10 cellular contexts compared by ENCODE assay signal in genomic region chr21:41769106-41769505, GRCh38. TPM values are rescaled to one million over a fixed set of nuclear protein-coding genes. Genes with fewer than 3 reads are reported as not detected.
DNase-seq lines count a peak whose midpoint lies in the region; ATAC-seq and TF ChIP-seq lines count a peak whose summit lies in the region.
"Had no signal": no experiment of that assay in that cellular context is flagged by ENCODE, and none has a peak within 500 bp of the region (broad histone marks: within the 10 kb centered on the region; RNA-seq: fewer than 3 reads in every experiment).

No MANE protein-coding gene starts in this region.

- no peak for TF ChIP-seq CTCF in GM10248 (IDR thresholded peaks at IDR 0.05; ENCODE audit: control extremely low read depth, extremely low read depth, low read depth, missing control alignments)

- POLR2A ChIA-PET in activated CD8-positive, alpha-beta T cell treated with anti-CD3 and anti-CD28 coated beads, Interleukin-2, amount 10 ng/mL, durations not matched to agents 7 days and 5 days (lab: Charles Lee) = no interaction called here
- POLR2A ChIA-PET in GM10248 (lab: Yijun Ruan, JAX) = interaction anchor here (0.5 kb wide), 1 partner anchor 110 kb away, joined by 4 read pairs; the partner anchor contains the start of gene PRDM15

- peaks cover 72% of the 10 kb centered on the region for H3K27me3 Mint-ChIP-seq in T-helper 2 cell treated with Interferon-gamma antibody and Interleukin-4, amounts not matched to agents 5 μg/mL and 100 μg/mL, for 36 hours (ENCODE audit: low read depth)
- peaks cover 61% of the 10 kb centered on the region for H3K27me3 Mint-ChIP-seq in activated CD8-positive, alpha-beta T cell treated with anti-CD3 and anti-CD28 coated beads, Interleukin-2, amount 10 ng/mL, durations not matched to agents 7 days and 5 days (ENCODE audit: low read depth)
- H3K27me3 Mint-ChIP-seq in stimulated activated naive CD8-positive, alpha-beta T cell treated with anti-CD3 and anti-CD28 coated beads, Interleukin-15, amount 100 ng/mL, for 72 hours = peaks cover 91% of the 10 kb centered on the region

- no peak overlapping the region for H3K27ac Mint-ChIP-seq in T-helper 2 cell treated with Interferon-gamma antibody and Interleukin-4, amounts not matched to agents 5 μg/mL and 100 μg/mL, for 36 hours
- no peak overlapping the region for H3K27ac Mint-ChIP-seq in activated CD8-positive, alpha-beta T cell treated with anti-CD3 and anti-CD28 coated beads, Interleukin-2, amount 10 ng/mL, durations not matched to agents 7 days and 5 days
- H3K27ac Mint-ChIP-seq in stimulated activated naive CD8-positive, alpha-beta T cell treated with anti-CD3 and anti-CD28 coated beads, Interleukin-15, amount 100 ng/mL, for 72 hours = peak overlapping the region in 1 of 2 donors; percentile 54

- CTCF ChIA-PET in activated CD8-positive, alpha-beta T cell treated with anti-CD3 and anti-CD28 coated beads, Interleukin-2, amount 10 ng/mL, durations not matched to agents 7 days and 5 days (lab: Charles Lee) = interaction anchor here (1.0 to 2.0 kb wide), 5 partner anchors 8 to 485 kb away, joined by 4 to 8 read pairs (median 6); no protein-coding TSS in a partner anchor
- CTCF ChIA-PET in GM10248 (lab: Yijun Ruan, JAX) = interaction anchor here (1.6 kb wide), 1 partner anchor 486 kb away, joined by 5 read pairs; no protein-coding TSS in a partner anchor

- peak overlapping the region; percentile 81 for H3K4me3 Mint-ChIP-seq in T-helper 2 cell treated with Interferon-gamma antibody and Interleukin-4, amounts not matched to agents 5 μg/mL and 100 μg/mL, for 36 hours
- H3K4me3 Mint-ChIP-seq in activated CD8-positive, alpha-beta T cell treated with anti-CD3 and anti-CD28 coated beads, Interleukin-2, amount 10 ng/mL, durations not matched to agents 7 days and 5 days = peak overlapping the region; percentile 68
- H3K4me3 Mint-ChIP-seq in stimulated activated naive CD8-positive, alpha-beta T cell treated with anti-CD3 and anti-CD28 coated beads, Interleukin-15, amount 100 ng/mL, for 72 hours = peak overlapping the region; percentile 78 to 86

- DNase-seq in T-helper 2 cell treated with Interferon-gamma antibody and Interleukin-4, amounts not matched to agents 5 μg/mL and 100 μg/mL, for 36 hours (ENCODE audit: low spot score) = no peak
- DNase-seq in T-helper 2 cell (no peak), islet precursor cell (peak; percentile 40), cortex of kidney (lab: John Stamatoyannopoulos, UW) (no peak), GM10248 (ENCODE audit: extremely low spot score) (no peak)
- DNase-seq in activated CD8-positive, alpha-beta T cell treated with anti-CD3 and anti-CD28 coated beads, Interleukin-2, amount 10 ng/mL, durations not matched to agents 7 days and 5 days = no peak
- no peak for DNase-seq in stimulated activated naive CD8-positive, alpha-beta T cell treated with anti-CD3 and anti-CD28 coated beads, Interleukin-15, amount 100 ng/mL, for 72 hours
- DNase-seq in activated CD4-positive, CD25-positive, alpha-beta regulatory T cell treated with anti-CD3 and anti-CD28 coated beads, Interleukin-2, amount 50 U/mL, for 72 hours = no peak
- DNase-seq: BE2C, left cardiac atrium had no signal

- H3K36me3 Mint-ChIP-seq in T-helper 2 cell treated with Interferon-gamma antibody and Interleukin-4, amounts not matched to agents 5 μg/mL and 100 μg/mL, for 36 hours (ENCODE audit: low read depth) = peaks cover 4% of the 10 kb centered on the region
- H3K36me3 Mint-ChIP-seq in activated CD8-positive, alpha-beta T cell treated with anti-CD3 and anti-CD28 coated beads, Interleukin-2, amount 10 ng/mL, durations not matched to agents 7 days and 5 days (ENCODE audit: low read depth) = no peaks in the 10 kb centered on the region

- H3K9me3 Mint-ChIP-seq in T-helper 2 cell treated with Interferon-gamma antibody and Interleukin-4, amounts not matched to agents 5 μg/mL and 100 μg/mL, for 36 hours = no peaks in the 10 kb centered on the region
- no peaks in the 10 kb centered on the region for H3K9me3 Mint-ChIP-seq in activated CD8-positive, alpha-beta T cell treated with anti-CD3 and anti-CD28 coated beads, Interleukin-2, amount 10 ng/mL, durations not matched to agents 7 days and 5 days (ENCODE audit: insufficient read depth)
- H3K9me3 Mint-ChIP-seq in stimulated activated naive CD8-positive, alpha-beta T cell treated with anti-CD3 and anti-CD28 coated beads, Interleukin-15, amount 100 ng/mL, for 72 hours = no peaks in the 10 kb centered on the region

- H3K4me1 Mint-ChIP-seq in T-helper 2 cell treated with Interferon-gamma antibody and Interleukin-4, amounts not matched to agents 5 μg/mL and 100 μg/mL, for 36 hours (ENCODE audit: low read depth) = peaks cover 22% of the 10 kb centered on the region
- peaks cover 31% of the 10 kb centered on the region for H3K4me1 Mint-ChIP-seq in activated CD8-positive, alpha-beta T cell treated with anti-CD3 and anti-CD28 coated beads, Interleukin-2, amount 10 ng/mL, durations not matched to agents 7 days and 5 days (ENCODE audit: low read depth)
- peaks cover 31% of the 10 kb centered on the region for H3K4me1 Mint-ChIP-seq in stimulated activated naive CD8-positive, alpha-beta T cell treated with anti-CD3 and anti-CD28 coated beads, Interleukin-15, amount 100 ng/mL, for 72 hours

- ATAC-seq in activated CD8-positive, alpha-beta T cell treated with anti-CD3 and anti-CD28 coated beads, Interleukin-2, amount 10 ng/mL, durations not matched to agents 7 days and 5 days = no peak
- no peak for ATAC-seq in stimulated activated naive CD8-positive, alpha-beta T cell treated with anti-CD3 and anti-CD28 coated beads, Interleukin-15, amount 100 ng/mL, for 72 hours

RNA-seq across cellular contexts. Expression of gene RIPK4, which starts 2.3 kb away (rescaled TPM):
- not detected for total RNA-seq in activated CD8-positive, alpha-beta T cell treated with anti-CD3 and anti-CD28 coated beads, Interleukin-2, amount 10 ng/mL, durations not matched to agents 7 days and 5 days
